Comparison of ENCODE assay signal across 34 cellular contexts in genomic region chr1:240138867-240139266, GRCh38. TPM values are rescaled to one million over a fixed set of nuclear protein-coding genes. Genes with fewer than 3 reads are reported as not detected.
"Had no signal": no experiment of that assay in that cellular context is flagged by ENCODE, and none has a peak within 500 bp of the region (broad histone marks: within the 10 kb centered on the region; RNA-seq: fewer than 3 reads in every experiment).

No MANE protein-coding gene starts in this region.

- H3K9me3 Mint-ChIP-seq: activated CD4-positive, alpha-beta memory T cell treated with anti-CD3 and anti-CD28 coated beads for 36 hours; activated naive CD4-positive, alpha-beta T cell treated with anti-CD3 and anti-CD28 coated beads, Interleukin-2, amount 10 ng/mL, durations not matched to agents 7 days and 5 days; activated naive CD8-positive, alpha-beta T cell treated with anti-CD3 and anti-CD28 coated beads, Interleukin-2, amount 10 ng/mL, durations not matched to agents 7 days and 5 days; activated T-helper 1 cell treated with anti-CD3 and anti-CD28 coated beads, Interleukin-12 subunit alpha, Interleukin-12 subunit beta, Interleukin-2, Interleukin-4 antibody, amounts not matched to agents 30 ng/mL and 10 ng/mL and 1 ng/mL, durations not matched to agents 14 hours and 24 hours and 36 hours; neural crest cell had no signal

- H3K36me3 ChIP-seq: brain microvascular endothelial cell, heart left ventricle, thyroid gland, upper lobe of right lung had no signal

- DNase-seq: activated CD4-positive, alpha-beta memory T cell treated with anti-CD3 and anti-CD28 coated beads for 36 hours; activated CD4-positive, alpha-beta T cell treated with anti-CD3 and anti-CD28 coated beads for 4 hours; activated CD8-positive, alpha-beta memory T cell treated with anti-CD3 and anti-CD28 coated beads, Interleukin-2, amount 50 U/mL, for 4 hours; activated gamma-delta T cell; activated naive CD4-positive, alpha-beta T cell treated with anti-CD3 and anti-CD28 coated beads, Interleukin-2, amount 10 ng/mL, durations not matched to agents 7 days and 5 days; activated naive CD8-positive, alpha-beta T cell treated with anti-CD3 and anti-CD28 coated beads, Interleukin-2, amount 10 ng/mL, durations not matched to agents 7 days and 5 days; activated T-cell treated with anti-CD3 and anti-CD28 coated beads, Interleukin-2, amount 50 U/mL, for 1 hour; brain microvascular endothelial cell; dorsolateral prefrontal cortex; effector memory CD4-positive, alpha-beta T cell; erythroblast; heart left ventricle; kidney; left colon; midbrain; naive thymus-derived CD8-positive, alpha-beta T cell; nucleus accumbens; psoas muscle; stimulated activated CD4-positive, alpha-beta T cell treated with anti-CD3 and anti-CD28 coated beads, Interleukin-1b, Interleukin-23, amount 100 ng/mL, for 48 hours; stimulated activated CD4-positive, alpha-beta T cell treated with anti-CD3 and anti-CD28 coated beads, Interleukin-4, amount 100 ng/mL, for 4 hours; stimulated activated CD8-positive, alpha-beta memory T cell treated with anti-CD3 and anti-CD28 coated beads, Interleukin-4, amount 100 ng/mL, for 48 hours; stimulated activated naive CD8-positive, alpha-beta T cell treated with anti-CD3 and anti-CD28 coated beads, Interleukin-15, amount 100 ng/mL, for 72 hours; substantia nigra; thyroid gland; upper lobe of right lung had no signal

- H3K4me1 Mint-ChIP-seq: activated naive CD4-positive, alpha-beta T cell treated with anti-CD3 and anti-CD28 coated beads, Interleukin-2, amount 10 ng/mL, durations not matched to agents 7 days and 5 days; activated naive CD8-positive, alpha-beta T cell treated with anti-CD3 and anti-CD28 coated beads, Interleukin-2, amount 10 ng/mL, durations not matched to agents 7 days and 5 days; naive thymus-derived CD8-positive, alpha-beta T cell; neural crest cell; stimulated activated memory B cell treated with anti-CD40 and anti-IgM and Interleukin-4, amounts not matched to agents 10 μg/mL and 1 μg/mL and 100 μg/mL, for 72 hours; stimulated activated naive CD8-positive, alpha-beta T cell treated with anti-CD3 and anti-CD28 coated beads, Interleukin-15, amount 100 ng/mL, for 72 hours had no signal

- H3K4me1 ChIP-seq: heart left ventricle, parathyroid adenoma, psoas muscle, thyroid gland, upper lobe of right lung had no signal

- H3K4me3 ChIP-seq: coronary artery, dorsolateral prefrontal cortex, heart left ventricle, psoas muscle, smooth muscle cell, thyroid gland, upper lobe of right lung had no signal

- H3K27ac ChIP-seq: brain microvascular endothelial cell, coronary artery, heart left ventricle, parathyroid adenoma, psoas muscle, thyroid gland, upper lobe of right lung had no signal

- ATAC-seq: heart left ventricle; left colon; naive thymus-derived CD8-positive, alpha-beta T cell; psoas muscle; stimulated activated memory B cell treated with anti-CD40 and anti-IgM and Interleukin-4, amounts not matched to agents 10 μg/mL and 1 μg/mL and 100 μg/mL, for 72 hours; stimulated activated naive CD8-positive, alpha-beta T cell treated with anti-CD3 and anti-CD28 coated beads, Interleukin-15, amount 100 ng/mL, for 72 hours had no signal

- H3K27me3 Mint-ChIP-seq: activated CD4-positive, alpha-beta memory T cell treated with anti-CD3 and anti-CD28 coated beads for 36 hours; activated naive CD4-positive, alpha-beta T cell treated with anti-CD3 and anti-CD28 coated beads, Interleukin-2, amount 10 ng/mL, durations not matched to agents 7 days and 5 days; activated naive CD8-positive, alpha-beta T cell treated with anti-CD3 and anti-CD28 coated beads, Interleukin-2, amount 10 ng/mL, durations not matched to agents 7 days and 5 days had no signal

- H3K27me3 ChIP-seq: brain microvascular endothelial cell, dorsolateral prefrontal cortex, thyroid gland, upper lobe of right lung had no signal

- H3K36me3 Mint-ChIP-seq: activated CD4-positive, alpha-beta memory T cell treated with anti-CD3 and anti-CD28 coated beads for 36 hours; activated naive CD4-positive, alpha-beta T cell treated with anti-CD3 and anti-CD28 coated beads, Interleukin-2, amount 10 ng/mL, durations not matched to agents 7 days and 5 days; activated naive CD8-positive, alpha-beta T cell treated with anti-CD3 and anti-CD28 coated beads, Interleukin-2, amount 10 ng/mL, durations not matched to agents 7 days and 5 days; naive thymus-derived CD8-positive, alpha-beta T cell; stimulated activated memory B cell treated with anti-CD40 and anti-IgM and Interleukin-4, amounts not matched to agents 10 μg/mL and 1 μg/mL and 100 μg/mL, for 72 hours had no signal

- H3K4me3 Mint-ChIP-seq: activated CD4-positive, alpha-beta memory T cell treated with anti-CD3 and anti-CD28 coated beads for 36 hours; activated naive CD4-positive, alpha-beta T cell treated with anti-CD3 and anti-CD28 coated beads, Interleukin-2, amount 10 ng/mL, durations not matched to agents 7 days and 5 days; activated naive CD8-positive, alpha-beta T cell treated with anti-CD3 and anti-CD28 coated beads, Interleukin-2, amount 10 ng/mL, durations not matched to agents 7 days and 5 days; activated T-helper 1 cell treated with anti-CD3 and anti-CD28 coated beads, Interleukin-12 subunit alpha, Interleukin-12 subunit beta, Interleukin-2, Interleukin-4 antibody, amounts not matched to agents 30 ng/mL and 10 ng/mL and 1 ng/mL, durations not matched to agents 14 hours and 24 hours and 36 hours; naive thymus-derived CD8-positive, alpha-beta T cell; neural crest cell; stimulated activated memory B cell treated with anti-CD40 and anti-IgM and Interleukin-4, amounts not matched to agents 10 μg/mL and 1 μg/mL and 100 μg/mL, for 72 hours; stimulated activated naive CD8-positive, alpha-beta T cell treated with anti-CD3 and anti-CD28 coated beads, Interleukin-15, amount 100 ng/mL, for 72 hours had no signal

- H3K9me3 ChIP-seq: heart left ventricle, psoas muscle, thyroid gland, upper lobe of right lung had no signal

- H3K27ac Mint-ChIP-seq: activated CD4-positive, alpha-beta memory T cell treated with anti-CD3 and anti-CD28 coated beads for 36 hours; activated naive CD4-positive, alpha-beta T cell treated with anti-CD3 and anti-CD28 coated beads, Interleukin-2, amount 10 ng/mL, durations not matched to agents 7 days and 5 days; activated naive CD8-positive, alpha-beta T cell treated with anti-CD3 and anti-CD28 coated beads, Interleukin-2, amount 10 ng/mL, durations not matched to agents 7 days and 5 days; activated T-helper 1 cell treated with anti-CD3 and anti-CD28 coated beads, Interleukin-12 subunit alpha, Interleukin-12 subunit beta, Interleukin-2, Interleukin-4 antibody, amounts not matched to agents 30 ng/mL and 10 ng/mL and 1 ng/mL, durations not matched to agents 14 hours and 24 hours and 36 hours; stimulated activated memory B cell treated with anti-CD40 and anti-IgM and Interleukin-4, amounts not matched to agents 10 μg/mL and 1 μg/mL and 100 μg/mL, for 72 hours; stimulated activated naive CD8-positive, alpha-beta T cell treated with anti-CD3 and anti-CD28 coated beads, Interleukin-15, amount 100 ng/mL, for 72 hours had no signal

RNA-seq across cellular contexts. Expression of gene FMN2, which starts 47.2 kb away (rescaled TPM):
- total RNA-seq: activated CD4-positive, alpha-beta memory T cell treated with anti-CD3 and anti-CD28 coated beads for 36 hours; activated CD8-positive, alpha-beta memory T cell treated with anti-CD3 and anti-CD28 coated beads for 36 hours; activated naive CD8-positive, alpha-beta T cell treated with anti-CD3 and anti-CD28 coated beads, Interleukin-2, amount 10 ng/mL, durations not matched to agents 7 days and 5 days; activated T-helper 1 cell treated with anti-CD3 and anti-CD28 coated beads, Interleukin-12 subunit alpha, Interleukin-12 subunit beta, Interleukin-2, Interleukin-4 antibody, amounts not matched to agents 30 ng/mL and 10 ng/mL and 1 ng/mL, durations not matched to agents 14 hours and 24 hours and 36 hours; liver; naive thymus-derived CD8-positive, alpha-beta T cell; T-helper 1 cell treated with Interleukin-12 subunit alpha and Interleukin-12 subunit beta and Interleukin-4 antibody, amounts not matched to agents 30 ng/mL and 1 ng/mL, for 36 hours had no signal
